ENCODE assay signal across 8 cellular contexts in the genomic region with DNA sequence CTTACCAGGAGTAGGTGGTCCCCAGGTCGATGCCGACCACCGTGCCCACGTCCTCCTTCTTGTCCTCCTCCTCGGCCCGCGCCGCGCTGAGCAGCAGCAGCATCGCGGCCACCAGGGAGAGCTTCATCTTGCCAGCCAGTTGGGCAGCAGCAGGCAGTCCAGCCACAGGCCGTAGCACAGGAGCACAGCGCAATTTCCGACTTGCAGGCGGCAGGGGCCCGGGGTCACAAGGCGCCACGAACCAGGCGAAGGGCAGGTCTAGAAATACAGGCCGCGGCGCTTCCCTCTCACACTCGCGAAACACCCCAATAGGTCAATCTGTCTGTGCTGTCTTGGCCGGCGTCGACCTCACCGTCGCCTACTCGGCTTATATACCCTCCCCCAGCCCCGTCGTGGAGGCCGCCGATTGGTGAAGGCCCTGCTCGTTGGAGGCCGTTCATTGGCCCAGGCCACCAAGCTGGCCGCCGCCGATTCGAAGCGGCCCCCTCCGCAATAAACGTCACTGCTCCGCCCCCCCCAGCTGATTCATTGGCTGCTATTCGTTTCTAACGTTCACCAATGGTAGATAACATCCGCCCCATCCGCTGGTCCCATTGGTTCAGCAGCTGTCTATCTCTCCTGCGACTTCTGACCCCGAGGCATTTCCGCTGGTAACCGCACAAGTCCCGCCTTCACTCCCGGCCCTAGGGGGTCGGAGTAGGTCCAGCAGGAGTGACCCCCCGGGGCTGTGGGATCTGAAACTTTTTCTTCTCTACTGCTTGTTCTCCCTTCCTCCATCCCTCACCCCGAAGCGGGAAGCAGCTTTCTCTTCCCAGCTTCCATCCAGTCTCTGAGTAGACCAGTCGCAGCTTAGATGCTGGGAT. TPM values are rescaled to one million over a fixed set of nuclear protein-coding genes. Genes with fewer than 3 reads are reported as not detected.
DNase-seq lines count a peak whose midpoint lies in the region; ATAC-seq and TF ChIP-seq lines count a peak whose summit lies in the region.

A gene (minus strand): TSS at position 344 of the 863 bp plus-strand sequence. CDS start 217 bp downstream, at position 127.

- peak within 1 kb of the TSS; percentile 98 for H3K27ac Mint-ChIP-seq in activated CD4-positive, alpha-beta T cell treated with anti-CD3 and anti-CD28 coated beads, Interleukin-2, amount 10 ng/mL, durations not matched to agents 24 days and 14 days

- H3K4me3 Mint-ChIP-seq in activated CD4-positive, alpha-beta T cell treated with anti-CD3 and anti-CD28 coated beads, Interleukin-2, amount 10 ng/mL, durations not matched to agents 24 days and 14 days: peak within 1 kb of the TSS; percentile 93

- peak within 1 kb of the TSS; percentile 93 to 99 (median 97) for H3K9ac ChIP-seq in BLaER1 treated with 17β-estradiol and CSF1 and Interleukin-3, amounts not matched to agents 10 nM and 100 nM

- peaks cover 2% of the 10 kb centered on the region for H3K27me3 Mint-ChIP-seq in activated CD4-positive, alpha-beta T cell treated with anti-CD3 and anti-CD28 coated beads, Interleukin-2, amount 10 ng/mL, durations not matched to agents 24 days and 14 days

- H3K9me3 ChIP-seq in BLaER1 treated with 17β-estradiol and CSF1 and Interleukin-3, amounts not matched to agents 10 nM and 100 nM (replicated peaks in 1 of 11): no peaks in the 10 kb centered on the region

- H3K36me3 ChIP-seq in BLaER1 treated with 17β-estradiol and CSF1 and Interleukin-3, amounts not matched to agents 10 nM and 100 nM: peaks cover 43 to 46% (median 44%) of the 10 kb centered on the region in 11 experiments

- intact Hi-C loops in activated CD4-positive, alpha-beta T cell treated with anti-CD3 and anti-CD28 coated beads, Interleukin-2, amount 10 ng/mL, durations not matched to agents 24 days and 14 days (cut with micrococcal nuclease): loop anchor here (1.0 to 10.0 kb wide), 9 partner anchors 20 to 469 kb away; a partner anchor contains a TSS

- H3K4me3 ChIP-seq in BLaER1 treated with 17β-estradiol and CSF1 and Interleukin-3, amounts not matched to agents 10 nM and 100 nM: peak within 1 kb of the TSS; percentile 79 to 99 (median 90)
- peak within 1 kb of the TSS; percentile 90 for H3K4me3 ChIP-seq in coronary artery

- peak; percentile 96 for ATAC-seq in GM19324 (IDR thresholded peaks at IDR 0.05; ENCODE audit: low FRiP score, unreplicated experiment)
- peak; percentile 80 for ATAC-seq in HG03469 (IDR thresholded peaks at IDR 0.05; ENCODE audit: unreplicated experiment)

- peaks cover 42 to 54% (median 46%) of the 10 kb centered on the region in 10 experiments for H3K4me1 ChIP-seq in BLaER1 treated with 17β-estradiol and CSF1 and Interleukin-3, amounts not matched to agents 10 nM and 100 nM

- peaks cover 47 to 49% (median 48%) of the 10 kb centered on the region in 11 experiments for H4K20me1 ChIP-seq in BLaER1 treated with 17β-estradiol and CSF1 and Interleukin-3, amounts not matched to agents 10 nM and 100 nM

- H3K4me1 Mint-ChIP-seq in activated CD4-positive, alpha-beta T cell treated with anti-CD3 and anti-CD28 coated beads, Interleukin-2, amount 10 ng/mL, durations not matched to agents 24 days and 14 days: peaks cover 34% of the 10 kb centered on the region

- H3K9me3 Mint-ChIP-seq in activated CD4-positive, alpha-beta T cell treated with anti-CD3 and anti-CD28 coated beads, Interleukin-2, amount 10 ng/mL, durations not matched to agents 24 days and 14 days: no peaks in the 10 kb centered on the region

- peaks cover 50% of the 10 kb centered on the region for H3K36me3 Mint-ChIP-seq in activated CD4-positive, alpha-beta T cell treated with anti-CD3 and anti-CD28 coated beads, Interleukin-2, amount 10 ng/mL, durations not matched to agents 24 days and 14 days (ENCODE audit: low read depth)

- DNase-seq in NCI-H526 treated with DMSO at 0.1 percent for 48 hours (lab: John Stamatoyannopoulos, UW) (peak; percentile 95), coronary artery (ENCODE audit: low spot score) (peak; percentile 100)
- DNase-seq in activated CD4-positive, alpha-beta T cell treated with anti-CD3 and anti-CD28 coated beads, Interleukin-2, amount 10 ng/mL, durations not matched to agents 24 days and 14 days: peak; percentile 100
- peak; percentile 97 to 99 for DNase-seq in stimulated activated CD4-positive, alpha-beta T cell treated with anti-CD3 and anti-CD28 coated beads, Interleukin-1b, Interleukin-23, amount 100 ng/mL, for 4 hours (ENCODE audit: low read depth in 2 of 2)

- H3K27ac ChIP-seq in BLaER1 treated with 17β-estradiol and CSF1 and Interleukin-3, amounts not matched to agents 10 nM and 100 nM: peak within 1 kb of the TSS; percentile 90 to 99 (median 94)
- H3K27ac ChIP-seq in coronary artery (peak within 1 kb of the TSS; percentile 94 to 98), layer of hippocampus (ENCODE audit: low read depth, low read length) (peak within 1 kb of the TSS; percentile 88)

- peak within 1 kb of the TSS; percentile 85 to 99 (median 91) for H3K4me2 ChIP-seq in BLaER1 treated with 17β-estradiol and CSF1 and Interleukin-3, amounts not matched to agents 10 nM and 100 nM

- H3K27me3 ChIP-seq in BLaER1 treated with 17β-estradiol and CSF1 and Interleukin-3, amounts not matched to agents 10 nM and 100 nM: no peaks in the 10 kb centered on the region
- no peaks in the 10 kb centered on the region for H3K27me3 ChIP-seq in layer of hippocampus (ENCODE audit: control insufficient read depth, insufficient read depth, low read length)

- no peak for TF ChIP-seq CTCF in coronary artery (IDR thresholded peaks at IDR 0.05)

RNA-seq across cellular contexts. Expression of the gene that starts here (rescaled TPM):
- total RNA-seq in activated CD4-positive, alpha-beta T cell treated with anti-CD3 and anti-CD28 coated beads, Interleukin-2, amount 10 ng/mL, durations not matched to agents 24 days and 14 days: 260 and 271 TPM in 2 replicates

Comparison
In these comparisons a context has a peak if more than half of its experiments do, and no peak if none do; other contexts are left out.
1. Peak in every context shown above with its lines: DNase-seq, ATAC-seq, H3K4me3 ChIP-seq and H3K27ac ChIP-seq.